31 cellular contexts compared by ENCODE assay signal in genomic region chr17:7940743-7941142, GRCh38.
"Had no signal": no experiment of that assay in that cellular context is flagged by ENCODE, and none has a peak within 500 bp of the region (broad histone marks: within the 10 kb centered on the region; RNA-seq: fewer than 3 reads in every experiment).

No MANE protein-coding gene starts in this region.

- H3K9ac ChIP-seq: KMS-11, SK-N-SH had no signal

- DNase-seq: Karpas-422, KBM-7, MM.1S, MV-4-11, NCI-H1092, NCI-H1105, NCI-H1417 treated with DMSO at 0.1 percent for 48 hours, NCI-H1436 treated with DMSO at 0.1 percent for 48 hours, NCI-H1694 treated with DMSO at 0.1 percent for 48 hours, NCI-H187 treated with DMSO at 0.1 percent for 48 hours, NCI-H2029, NCI-H2081, NCI-H2171, NCI-H226, NCI-H446 treated with DMSO at 0.1 percent for 48 hours, NCI-H510A, NCI-H524, NCI-H526, NCI-H69, NCI-H748 treated with DMSO at 0.1 percent for 48 hours, NCI-H82, OCI-M1, PC-3, Peyer's patch, Right ventricle myocardium superior, RPMI8226, SHP77 treated with DMSO at 0.1 percent for 48 hours, SK-N-SH, SW 1271 had no signal

- H3K4me2 ChIP-seq: KMS-11, SK-N-SH had no signal

- H3K4me1 ChIP-seq: Peyer's patch, SJSA1 had no signal

- H3K4me3 ChIP-seq: Peyer's patch, SJSA1 had no signal

- H3K9me2 ChIP-seq: SK-N-SH had no signal

- H3K27ac ChIP-seq: KMS-11, Peyer's patch, SJSA1 had no signal

- H3K27me3 ChIP-seq: Peyer's patch, SJSA1 had no signal

- ATAC-seq: PC-3 had no signal

- H3K9me3 ChIP-seq: Peyer's patch, SJSA1, SK-N-SH had no signal
